Comparison of ENCODE assay signal across 1 cellular context in the genomic region with DNA sequence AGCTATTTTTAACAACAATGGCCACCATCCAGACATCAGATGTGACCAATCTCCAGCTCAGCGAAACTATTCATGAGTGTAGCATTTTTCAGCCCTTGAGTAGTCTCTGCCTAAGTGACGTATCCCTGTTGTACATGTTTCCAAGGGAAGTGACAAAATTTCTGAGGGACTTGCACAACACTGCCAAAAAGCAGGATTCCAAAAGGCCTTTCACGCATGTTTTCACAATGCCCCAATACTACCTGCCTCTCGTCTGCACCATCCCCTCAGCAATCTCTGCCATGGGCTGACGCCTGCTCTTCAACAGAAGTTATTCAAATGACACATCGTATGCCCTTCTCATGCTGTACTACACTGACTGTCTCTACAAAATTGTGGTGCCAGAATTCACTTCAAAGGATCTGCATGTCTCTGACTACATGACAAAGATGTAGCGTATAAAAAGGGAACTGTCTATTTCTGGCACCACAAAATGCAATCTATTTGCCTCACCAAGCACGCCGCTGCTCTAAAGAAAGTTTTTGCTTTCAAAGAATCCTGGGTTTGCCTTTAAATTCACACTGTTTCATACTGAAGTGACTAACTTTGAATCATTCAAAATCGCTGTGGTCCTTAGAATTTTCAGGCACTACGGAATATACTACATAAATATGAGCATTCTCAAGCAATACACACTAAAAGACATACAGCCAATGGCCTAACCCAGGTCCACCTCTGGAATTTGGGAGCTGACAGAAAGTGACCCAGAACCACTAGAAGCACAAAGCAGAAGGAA.
TF ChIP-seq lines count a peak whose summit lies in the region.

No MANE protein-coding gene starts in this region.

TF ChIP-seq in GM23338, 12 proteins besides CTCF, POLR2A, EP300 and RAD21:
- TF ChIP-seq, protein P1, sequence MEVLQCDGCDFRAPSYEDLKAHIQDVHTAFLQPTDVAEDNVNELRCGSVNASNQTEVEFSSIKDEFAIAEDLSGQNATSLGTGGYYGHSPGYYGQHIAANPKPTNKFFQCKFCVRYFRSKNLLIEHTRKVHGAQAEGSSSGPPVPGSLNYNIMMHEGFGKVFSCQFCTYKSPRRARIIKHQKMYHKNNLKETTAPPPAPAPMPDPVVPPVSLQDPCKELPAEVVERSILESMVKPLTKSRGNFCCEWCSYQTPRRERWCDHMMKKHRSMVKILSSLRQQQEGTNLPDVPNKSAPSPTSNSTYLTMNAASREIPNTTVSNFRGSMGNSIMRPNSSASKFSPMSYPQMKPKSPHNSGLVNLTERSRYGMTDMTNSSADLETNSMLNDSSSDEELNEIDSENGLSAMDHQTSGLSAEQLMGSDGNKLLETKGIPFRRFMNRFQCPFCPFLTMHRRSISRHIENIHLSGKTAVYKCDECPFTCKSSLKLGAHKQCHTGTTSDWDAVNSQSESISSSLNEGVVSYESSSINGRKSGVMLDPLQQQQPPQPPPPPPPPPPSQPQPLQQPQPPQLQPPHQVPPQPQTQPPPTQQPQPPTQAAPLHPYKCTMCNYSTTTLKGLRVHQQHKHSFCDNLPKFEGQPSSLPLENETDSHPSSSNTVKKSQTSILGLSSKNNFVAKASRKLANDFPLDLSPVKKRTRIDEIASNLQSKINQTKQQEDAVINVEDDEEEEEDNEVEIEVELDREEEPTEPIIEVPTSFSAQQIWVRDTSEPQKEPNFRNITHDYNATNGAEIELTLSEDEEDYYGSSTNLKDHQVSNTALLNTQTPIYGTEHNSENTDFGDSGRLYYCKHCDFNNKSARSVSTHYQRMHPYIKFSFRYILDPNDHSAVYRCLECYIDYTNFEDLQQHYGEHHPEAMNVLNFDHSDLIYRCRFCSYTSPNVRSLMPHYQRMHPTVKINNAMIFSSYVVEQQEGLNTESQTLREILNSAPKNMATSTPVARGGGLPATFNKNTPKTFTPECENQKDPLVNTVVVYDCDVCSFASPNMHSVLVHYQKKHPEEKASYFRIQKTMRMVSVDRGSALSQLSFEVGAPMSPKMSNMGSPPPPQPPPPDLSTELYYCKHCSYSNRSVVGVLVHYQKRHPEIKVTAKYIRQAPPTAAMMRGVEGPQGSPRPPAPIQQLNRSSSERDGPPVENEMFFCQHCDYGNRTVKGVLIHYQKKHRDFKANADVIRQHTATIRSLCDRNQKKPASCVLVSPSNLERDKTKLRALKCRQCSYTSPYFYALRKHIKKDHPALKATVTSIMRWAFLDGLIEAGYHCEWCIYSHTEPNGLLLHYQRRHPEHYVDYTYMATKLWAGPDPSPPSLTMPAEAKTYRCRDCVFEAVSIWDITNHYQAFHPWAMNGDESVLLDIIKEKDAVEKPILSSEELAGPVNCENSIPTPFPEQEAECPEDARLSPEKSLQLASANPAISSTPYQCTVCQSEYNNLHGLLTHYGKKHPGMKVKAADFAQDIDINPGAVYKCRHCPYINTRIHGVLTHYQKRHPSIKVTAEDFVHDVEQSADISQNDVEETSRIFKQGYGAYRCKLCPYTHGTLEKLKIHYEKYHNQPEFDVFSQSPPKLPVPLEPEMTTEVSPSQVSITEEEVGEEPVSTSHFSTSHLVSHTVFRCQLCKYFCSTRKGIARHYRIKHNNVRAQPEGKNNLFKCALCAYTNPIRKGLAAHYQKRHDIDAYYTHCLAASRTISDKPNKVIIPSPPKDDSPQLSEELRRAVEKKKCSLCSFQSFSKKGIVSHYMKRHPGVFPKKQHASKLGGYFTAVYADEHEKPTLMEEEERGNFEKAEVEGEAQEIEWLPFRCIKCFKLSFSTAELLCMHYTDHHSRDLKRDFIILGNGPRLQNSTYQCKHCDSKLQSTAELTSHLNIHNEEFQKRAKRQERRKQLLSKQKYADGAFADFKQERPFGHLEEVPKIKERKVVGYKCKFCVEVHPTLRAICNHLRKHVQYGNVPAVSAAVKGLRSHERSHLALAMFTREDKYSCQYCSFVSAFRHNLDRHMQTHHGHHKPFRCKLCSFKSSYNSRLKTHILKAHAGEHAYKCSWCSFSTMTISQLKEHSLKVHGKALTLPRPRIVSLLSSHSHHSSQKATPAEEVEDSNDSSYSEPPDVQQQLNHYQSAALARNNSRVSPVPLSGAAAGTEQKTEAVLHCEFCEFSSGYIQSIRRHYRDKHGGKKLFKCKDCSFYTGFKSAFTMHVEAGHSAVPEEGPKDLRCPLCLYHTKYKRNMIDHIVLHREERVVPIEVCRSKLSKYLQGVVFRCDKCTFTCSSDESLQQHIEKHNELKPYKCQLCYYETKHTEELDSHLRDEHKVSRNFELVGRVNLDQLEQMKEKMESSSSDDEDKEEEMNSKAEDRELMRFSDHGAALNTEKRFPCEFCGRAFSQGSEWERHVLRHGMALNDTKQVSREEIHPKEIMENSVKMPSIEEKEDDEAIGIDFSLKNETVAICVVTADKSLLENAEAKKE (CRISPR knock-in tag; IDR thresholded peaks at IDR 0.05) = no peak
- no peak for TF ChIP-seq EZH2 (IDR thresholded peaks at IDR 0.05; ENCODE audit: low read depth, unreplicated experiment)
- no peak for TF ChIP-seq STAT1 (IDR thresholded peaks at IDR 0.05; ENCODE audit: unreplicated experiment)
- no peak for TF ChIP-seq NANOG (IDR thresholded peaks at IDR 0.05; ENCODE audit: borderline replicate concordance)
- TF ChIP-seq, protein P2, sequence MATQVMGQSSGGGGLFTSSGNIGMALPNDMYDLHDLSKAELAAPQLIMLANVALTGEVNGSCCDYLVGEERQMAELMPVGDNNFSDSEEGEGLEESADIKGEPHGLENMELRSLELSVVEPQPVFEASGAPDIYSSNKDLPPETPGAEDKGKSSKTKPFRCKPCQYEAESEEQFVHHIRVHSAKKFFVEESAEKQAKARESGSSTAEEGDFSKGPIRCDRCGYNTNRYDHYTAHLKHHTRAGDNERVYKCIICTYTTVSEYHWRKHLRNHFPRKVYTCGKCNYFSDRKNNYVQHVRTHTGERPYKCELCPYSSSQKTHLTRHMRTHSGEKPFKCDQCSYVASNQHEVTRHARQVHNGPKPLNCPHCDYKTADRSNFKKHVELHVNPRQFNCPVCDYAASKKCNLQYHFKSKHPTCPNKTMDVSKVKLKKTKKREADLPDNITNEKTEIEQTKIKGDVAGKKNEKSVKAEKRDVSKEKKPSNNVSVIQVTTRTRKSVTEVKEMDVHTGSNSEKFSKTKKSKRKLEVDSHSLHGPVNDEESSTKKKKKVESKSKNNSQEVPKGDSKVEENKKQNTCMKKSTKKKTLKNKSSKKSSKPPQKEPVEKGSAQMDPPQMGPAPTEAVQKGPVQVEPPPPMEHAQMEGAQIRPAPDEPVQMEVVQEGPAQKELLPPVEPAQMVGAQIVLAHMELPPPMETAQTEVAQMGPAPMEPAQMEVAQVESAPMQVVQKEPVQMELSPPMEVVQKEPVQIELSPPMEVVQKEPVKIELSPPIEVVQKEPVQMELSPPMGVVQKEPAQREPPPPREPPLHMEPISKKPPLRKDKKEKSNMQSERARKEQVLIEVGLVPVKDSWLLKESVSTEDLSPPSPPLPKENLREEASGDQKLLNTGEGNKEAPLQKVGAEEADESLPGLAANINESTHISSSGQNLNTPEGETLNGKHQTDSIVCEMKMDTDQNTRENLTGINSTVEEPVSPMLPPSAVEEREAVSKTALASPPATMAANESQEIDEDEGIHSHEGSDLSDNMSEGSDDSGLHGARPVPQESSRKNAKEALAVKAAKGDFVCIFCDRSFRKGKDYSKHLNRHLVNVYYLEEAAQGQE (IDR thresholded peaks at IDR 0.05; ENCODE audit: unreplicated experiment) = no peak
- TF ChIP-seq POLR2AphosphoS5 (IDR thresholded peaks at IDR 0.05; ENCODE audit: low read depth) = no peak
- TF ChIP-seq ZNF114 (CRISPR knock-in tag; IDR thresholded peaks at IDR 0.05) = no peak
- no peak for TF ChIP-seq ZNF331 (CRISPR knock-in tag; IDR thresholded peaks at IDR 0.05; ENCODE audit: low read depth)
- no peak for TF ChIP-seq EZH2phosphoT487 (IDR thresholded peaks at IDR 0.05; ENCODE audit: unreplicated experiment)
- no peak for TF ChIP-seq ETS1 (IDR thresholded peaks at IDR 0.05)
- no peak for TF ChIP-seq JUNB (IDR thresholded peaks at IDR 0.05; ENCODE audit: unreplicated experiment)
